In the genomic region with DNA sequence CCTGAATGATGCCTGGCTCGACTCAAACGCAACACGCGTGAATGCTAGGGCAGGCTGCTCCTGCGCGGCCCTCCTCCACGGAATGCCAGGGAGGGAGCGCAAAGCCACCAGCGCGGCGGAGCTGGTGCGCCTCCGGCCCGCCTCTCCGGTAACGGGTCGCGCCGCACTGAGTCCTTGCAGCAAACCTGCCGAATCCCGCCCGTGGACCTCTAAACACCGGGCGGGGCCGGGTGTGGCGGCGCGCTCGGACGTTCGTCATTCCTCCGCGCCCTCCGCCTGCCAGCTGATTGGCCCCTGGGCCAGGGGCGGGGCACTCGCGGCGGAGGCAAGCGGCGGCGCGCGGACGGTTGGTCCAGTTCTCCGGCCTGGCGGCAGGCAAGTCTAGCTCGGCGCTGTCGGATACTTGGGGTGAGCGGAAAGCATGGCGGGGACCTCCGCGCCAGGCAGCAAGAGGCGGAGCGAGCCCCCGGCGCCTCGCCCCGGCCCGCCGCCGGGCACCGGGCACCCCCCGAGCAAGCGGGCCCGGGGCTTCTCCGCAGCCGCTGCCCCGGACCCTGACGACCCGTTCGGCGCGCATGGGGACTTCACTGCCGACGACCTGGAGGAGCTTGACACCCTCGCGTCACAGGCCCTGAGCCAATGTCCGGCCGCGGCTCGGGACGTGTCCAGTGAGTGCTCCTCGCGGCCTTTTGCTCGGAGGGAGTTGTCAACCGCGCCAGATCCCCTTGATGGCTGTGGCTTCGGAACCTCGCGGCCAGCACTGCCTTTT, we compare ENCODE assay signal across 8 cellular contexts. TPM values are rescaled to one million over a fixed set of nuclear protein-coding genes. Genes with fewer than 3 reads are reported as not detected.
DNase-seq lines count a peak whose midpoint lies in the region; ATAC-seq and TF ChIP-seq lines count a peak whose summit lies in the region.

A gene (plus strand): TSS at position 313 of the 769 bp plus-strand sequence. CDS start 109 bp downstream, at position 422.

- H3K4me1 Mint-ChIP-seq in activated B cell treated with CpG ODN at 0.5 μM for 24 hours = peaks cover 41% of the 10 kb centered on the region

- H3K27ac Mint-ChIP-seq in activated B cell treated with CpG ODN at 0.5 μM for 24 hours = peak within 1 kb of the TSS; percentile 82

- TF ChIP-seq CTCF in activated B cell treated with CpG ODN at 0.5 μM for 24 hours (IDR thresholded peaks at IDR 0.05) (no peak), cardiac fibroblast (IDR thresholded peaks at IDR 0.05; ENCODE audit: low read depth, low read length) (no peak), spleen (IDR thresholded peaks at IDR 0.05 in 8 of 11, conservative IDR thresholded peaks at IDR 0.05 in 3 of 11) (peak in 4 of 11 experiments; percentile 21 to 55 (median 30))

- WGBS in spleen, 5 donors = 0 to 1% (median 1%) methylated on average over 22 to 91 of the region's 91 CpGs

- peak within 1 kb of the TSS; percentile 85 for H3K4me3 Mint-ChIP-seq in activated B cell treated with CpG ODN at 0.5 μM for 24 hours

- POLR2A ChIA-PET in activated B cell treated with CpG ODN at 0.5 μM for 24 hours (lab: Charles Lee) = interaction anchor here (0.6 to 2.4 kb wide), 13 partner anchors 11 to 401 kb away, joined by 3 to 24 read pairs (median 6); a partner anchor contains a TSS

- peaks cover 11 to 57% (median 40%) of the 10 kb centered on the region in 6 donors for H3K4me1 ChIP-seq in spleen

- no peaks in the 10 kb centered on the region for H3K9me3 ChIP-seq in spleen

- peak within 1 kb of the TSS; percentile 84 to 95 for H3K4me3 ChIP-seq in cardiac fibroblast (replicated peaks in 1 of 2; ENCODE audit: low read depth in 2 of 2, low read length in 2 of 2)
- H3K4me3 ChIP-seq in spleen = peak within 1 kb of the TSS; percentile 66 to 97 (median 88)

- peaks cover 36% of the 10 kb centered on the region for H3K36me3 Mint-ChIP-seq in activated B cell treated with CpG ODN at 0.5 μM for 24 hours (ENCODE audit: low read depth)

- peak; percentile 29 to 84 (median 52) for TF ChIP-seq POLR2A in spleen (IDR thresholded peaks at IDR 0.05)

- intact Hi-C loops in activated B cell treated with CpG ODN at 0.5 μM for 24 hours (cut with micrococcal nuclease) (loop anchor here (1.0 to 10.0 kb wide), 3 partner anchors 20 to 362 kb away; a partner anchor contains a TSS), spleen (cut with DNase I; ENCODE audit: low total_unique reads) (loop anchor here (10.0 kb wide), 1 partner anchor 58 kb away; a partner anchor contains a TSS)

- H3K27me3 Mint-ChIP-seq in activated B cell treated with CpG ODN at 0.5 μM for 24 hours = no peaks in the 10 kb centered on the region

- peaks cover 0 to 49% (median 35%) of the 10 kb centered on the region in 6 donors for H3K36me3 ChIP-seq in spleen

- CTCF ChIA-PET in activated B cell treated with CpG ODN at 0.5 μM for 24 hours (lab: Charles Lee) = interaction anchor here (1.7 to 3.4 kb wide), 3 partner anchors 10 to 61 kb away, joined by 12 to 35 read pairs (median 16); no protein-coding TSS in a partner anchor

- ATAC-seq in GM18858 (IDR thresholded peaks at IDR 0.05; ENCODE audit: unreplicated experiment) (peak; percentile 67), HG03066 (IDR thresholded peaks at IDR 0.05; ENCODE audit: low read depth, unreplicated experiment) (peak; percentile 85), activated B cell treated with CpG ODN at 0.5 μM for 24 hours (ENCODE audit: low read depth) (peak; percentile 100)

- H3K27ac ChIP-seq in spleen = peak within 1 kb of the TSS; percentile 80 to 96 (median 93)

- no peaks in the 10 kb centered on the region for H3K9me3 Mint-ChIP-seq in activated B cell treated with CpG ODN at 0.5 μM for 24 hours

- peak; percentile 73 for DNase-seq in A172 (ENCODE audit: low spot score)
- DNase-seq in NCI-H2227 (lab: John Stamatoyannopoulos, UW; ENCODE audit: unreplicated experiment) = peak; percentile 92
- DNase-seq in activated B cell treated with CpG ODN at 0.5 μM for 24 hours = peak; percentile 88
- peak; percentile 83 to 84 for DNase-seq in cardiac fibroblast (ENCODE audit: low read depth in 2 of 2)
- DNase-seq in inferior parietal cortex (ENCODE audit: extremely low spot score) = peak; percentile 88
- DNase-seq in spleen = peak; percentile 96

- H3K27me3 ChIP-seq in spleen (replicated peaks in 1 of 7) = no peaks in the 10 kb centered on the region

RNA-seq across cellular contexts. Expression of the gene that starts here (rescaled TPM):
- total RNA-seq in A172 (2014; rRNA removed; shearing (Covaris generic)) = 8.1 and 14.6 TPM in 2 replicates
- 10.5 and 14.6 TPM in 2 replicates for total RNA-seq in activated B cell treated with CpG ODN at 0.5 μM for 24 hours
- total RNA-seq in spleen = 10 to 100 TPM in 1 of 7 donors, 1 to 10 TPM in 6; 6.4 to 10.0 (median 7.0) TPM
- polyA plus RNA-seq in spleen = 1 to 10 TPM; 5.2 to 5.7 (median 5.2) TPM

Comparison
In these comparisons a context has a peak if more than half of its experiments do, and no peak if none do; other contexts are left out.
1. Peak in every context shown above with its lines: DNase-seq, ATAC-seq, H3K4me3 ChIP-seq and H3K27ac ChIP-seq.